Comparison of ENCODE assay signal across 1 cellular context in genomic region chr3:47282424-47283192, GRCh38.
TF ChIP-seq lines count a peak whose summit lies in the region.

KIF9 (minus strand) TSS chr3:47282799; CDS start chr3:47277374, 5,425 bp downstream.
KLHL18 (plus strand) TSS chr3:47282944; CDS start chr3:47282966, 22 bp downstream.

TF ChIP-seq in K562, 482 proteins besides CTCF, POLR2A, EP300 and RAD21 (continued from another document and continues in another):
- peak; percentile 99 for TF ChIP-seq RBBP5 (IDR thresholded peaks at IDR 0.05; ENCODE audit: borderline replicate concordance, insufficient read depth, low read length, poor library complexity, severe bottlenecking)
- TF ChIP-seq CSDE1 (IDR thresholded peaks at IDR 0.05), result peak; percentile 27 to 99; a peak in 2 of 4 replicates
- peak; percentile 72; the same call in 1 of the 2 replicates for TF ChIP-seq SOX6 (IDR thresholded peaks at IDR 0.05)
- peak; percentile 50; the same call in 1 of the 2 replicates for TF ChIP-seq NCOR1 (IDR thresholded peaks at IDR 0.05)
- peak in 1 of 2 experiments; percentile 88; a peak in 2 of 3 replicates for TF ChIP-seq CBX3 (IDR thresholded peaks at IDR 0.05; ENCODE audit: borderline replicate concordance in 1 of 2, low read length in 2 of 2)
- no peak; the same call in 1 of the 2 replicates for TF ChIP-seq CBX1 (IDR thresholded peaks at IDR 0.05; ENCODE audit: low read depth)
- peak; percentile 83; the same call in 1 of the 2 replicates for TF ChIP-seq KAT7 (CRISPR knock-in tag; IDR thresholded peaks at IDR 0.05; ENCODE audit: borderline replicate concordance)
- no peak for TF ChIP-seq ZNF165 (CRISPR knock-in tag; IDR thresholded peaks at IDR 0.05; ENCODE audit: borderline replicate concordance)
- no peak for TF ChIP-seq WHSC1 (IDR thresholded peaks at IDR 0.05; ENCODE audit: low read length)
- no peak for TF ChIP-seq ESRRB (CRISPR knock-in tag; IDR thresholded peaks at IDR 0.05; ENCODE audit: borderline replicate concordance)
- TF ChIP-seq PCBP1 (IDR thresholded peaks at IDR 0.05; ENCODE audit: low read depth, low read length, poor library complexity, severe bottlenecking), result peak; percentile 19
- TF ChIP-seq ETV5 (CRISPR knock-in tag; IDR thresholded peaks at IDR 0.05; ENCODE audit: low read depth), result peak; percentile 100
- no peak for TF ChIP-seq BRCA1 (IDR thresholded peaks at IDR 0.05)
- no peak for TF ChIP-seq BRCA1 (CRISPR knock-in tag; IDR thresholded peaks at IDR 0.05)
- peak; percentile 58; the same call in 1 of the 2 replicates for TF ChIP-seq CEBPG (CRISPR knock-in tag; IDR thresholded peaks at IDR 0.05)
- no peak for TF ChIP-seq CEBPG (tag; conservative IDR thresholded peaks at IDR 0.05 in 1 of 2, IDR thresholded peaks at IDR 0.05 in 1 of 2)
- TF ChIP-seq ZNF77 (CRISPR knock-in tag; IDR thresholded peaks at IDR 0.05), result no peak
- TF ChIP-seq HDAC8 (tag; IDR thresholded peaks at IDR 0.05), result peak; percentile 82; the same call in 1 of the 2 replicates
- TF ChIP-seq EGR1 (conservative IDR thresholded peaks at IDR 0.05), result peak; percentile 29; the same call in 1 of the 2 replicates
- TF ChIP-seq OTX1 (CRISPR knock-in tag; IDR thresholded peaks at IDR 0.05), result no peak
- TF ChIP-seq ZNF133 (CRISPR knock-in tag; IDR thresholded peaks at IDR 0.05), result no peak
- TF ChIP-seq ZNF347 (CRISPR knock-in tag; IDR thresholded peaks at IDR 0.05; ENCODE audit: low read depth), result no peak
- peak in 1 of 2 experiments; percentile 93; a peak in 2 of 4 replicates for TF ChIP-seq TEAD1 (CRISPR knock-in tag; IDR thresholded peaks at IDR 0.05)
- TF ChIP-seq ETV6 (IDR thresholded peaks at IDR 0.05; ENCODE audit: borderline replicate concordance in 1 of 2, low read depth in 2 of 2, low read length in 1 of 2), result peak in 1 of 2 experiments; percentile 86; a peak in 3 of 4 replicates
- TF ChIP-seq ETV6 (CRISPR knock-in tag; IDR thresholded peaks at IDR 0.05; ENCODE audit: borderline replicate concordance), result no peak; the same call in 1 of the 2 replicates
- no peak; the same call in 1 of the 2 replicates for TF ChIP-seq MTA1 (IDR thresholded peaks at IDR 0.05; ENCODE audit: borderline replicate concordance)
- no peak for TF ChIP-seq RERE (CRISPR knock-in tag; IDR thresholded peaks at IDR 0.05; ENCODE audit: borderline replicate concordance)
- no peak for TF ChIP-seq XRCC4 (IDR thresholded peaks at IDR 0.05; ENCODE audit: extremely low read depth, insufficient read depth, insufficient read length)
- no peak for TF ChIP-seq TCFL5 (CRISPR knock-in tag; conservative IDR thresholded peaks at IDR 0.05)
- no peak for TF ChIP-seq ARID3A (IDR thresholded peaks at IDR 0.05; ENCODE audit: borderline replicate concordance, low read depth, low read length)
- peak; percentile 95 for TF ChIP-seq SUPT5H (IDR thresholded peaks at IDR 0.05)
- 0 out of 2 replicates have a peak, but pooled peaks have one; percentile 24 for TF ChIP-seq E2F3 (CRISPR knock-in tag; IDR thresholded peaks at IDR 0.05)
- no peak for TF ChIP-seq ZNF644 (tag; IDR thresholded peaks at IDR 0.05; ENCODE audit: low read depth)
- no peak for TF ChIP-seq RFX5 (IDR thresholded peaks at IDR 0.05; ENCODE audit: low read depth, low read length)
- peak; percentile 88 for TF ChIP-seq ATF3 (IDR thresholded peaks at IDR 0.05)
- TF ChIP-seq ATF3 (CRISPR knock-in tag; conservative IDR thresholded peaks at IDR 0.05), result peak; percentile 91
- TF ChIP-seq PHF20 (IDR thresholded peaks at IDR 0.05; ENCODE audit: partially characterized antibody), result peak; percentile 98
- no peak for TF ChIP-seq ZNF75A (CRISPR knock-in tag; IDR thresholded peaks at IDR 0.05)
- TF ChIP-seq TAL1 (IDR thresholded peaks at IDR 0.05), result no peak
- no peak for TF ChIP-seq PATZ1 (CRISPR knock-in tag; IDR thresholded peaks at IDR 0.05; ENCODE audit: borderline replicate concordance)
- peak; percentile 89 for TF ChIP-seq POLR2B (IDR thresholded peaks at IDR 0.05; ENCODE audit: low read depth, partially characterized antibody)
- TF ChIP-seq ZNF445 (CRISPR knock-in tag; IDR thresholded peaks at IDR 0.05; ENCODE audit: low read depth), result no peak
- no peak for TF ChIP-seq SFPQ (IDR thresholded peaks at IDR 0.05; ENCODE audit: low read depth, low read length)
- TF ChIP-seq ZNF518B (CRISPR knock-in tag; IDR thresholded peaks at IDR 0.05), result no peak
- no peak for TF ChIP-seq SMARCA5 (IDR thresholded peaks at IDR 0.05)
- no peak for TF ChIP-seq IRF2 (CRISPR knock-in tag; IDR thresholded peaks at IDR 0.05)
- TF ChIP-seq RHOXF2B (CRISPR knock-in tag; conservative IDR thresholded peaks at IDR 0.05), result no peak
- TF ChIP-seq HINFP (tag; conservative IDR thresholded peaks at IDR 0.05; ENCODE audit: low read depth), result no peak
- TF ChIP-seq RBM34 (IDR thresholded peaks at IDR 0.05; ENCODE audit: borderline replicate concordance, insufficient read depth, low read length), result no peak
- no peak for TF ChIP-seq MECOM (CRISPR knock-in tag; IDR thresholded peaks at IDR 0.05)
- TF ChIP-seq RFX1 (IDR thresholded peaks at IDR 0.05), result peak; percentile 100
- 0 out of 2 replicates have a peak, but pooled peaks have one; percentile 31 for TF ChIP-seq FOXA1 (IDR thresholded peaks at IDR 0.05; ENCODE audit: borderline replicate concordance)
- TF ChIP-seq ZNF3 (CRISPR knock-in tag; IDR thresholded peaks at IDR 0.05), result no peak
- no peak for TF ChIP-seq ZSCAN32 (CRISPR knock-in tag; IDR thresholded peaks at IDR 0.05)
- TF ChIP-seq TAF9B (IDR thresholded peaks at IDR 0.05; ENCODE audit: partially characterized antibody), result peak; percentile 52
- no peak for TF ChIP-seq GTF2A2 (tag; IDR thresholded peaks at IDR 0.05)
